Comparison of ENCODE assay signal across 20 cellular contexts in genomic region chr4:53658029-53658428, GRCh38.
"Had no signal": no experiment of that assay in that cellular context is flagged by ENCODE, and none has a peak within 500 bp of the region (broad histone marks: within the 10 kb centered on the region; RNA-seq: fewer than 3 reads in every experiment).

No MANE protein-coding gene starts in this region.

- H3K27me3 ChIP-seq: dorsolateral prefrontal cortex, esophagus muscularis mucosa, gastrocnemius medialis, heart right ventricle, left lung had no signal

- H3K27ac ChIP-seq: dorsolateral prefrontal cortex, gastrocnemius medialis, left lung, lower lobe of right lung had no signal

- DNase-seq: dermis blood vessel endothelial cell; dorsolateral prefrontal cortex; effector CD4-positive, alpha-beta T cell; effector memory CD4-positive, alpha-beta T cell; foreskin fibroblast; foreskin melanocyte; gastrocnemius medialis; glutamatergic neuron; head of caudate nucleus; heart right ventricle; hippocampal formation; left cardiac atrium; left lung; left ventricle myocardium superior; lower lobe of right lung; mesenchymal stem cell; mucosa of descending colon; naive B cell had no signal

- H3K36me3 ChIP-seq: esophagus muscularis mucosa, gastrocnemius medialis, heart right ventricle, left lung, lower lobe of right lung had no signal

- ATAC-seq: gastrocnemius medialis, heart right ventricle, left cardiac atrium, left lung, left ventricle myocardium superior, lower lobe of right lung, mucosa of descending colon had no signal

- H3K4me3 ChIP-seq: coronary artery, dorsolateral prefrontal cortex, esophagus muscularis mucosa, gastrocnemius medialis, heart right ventricle, left lung, lower lobe of right lung, mucosa of descending colon had no signal

- H3K9me3 ChIP-seq: esophagus muscularis mucosa, gastrocnemius medialis, heart right ventricle, left lung, lower lobe of right lung, mucosa of descending colon had no signal
